ENCODE assay signal across 1 cellular context in the genomic region with DNA sequence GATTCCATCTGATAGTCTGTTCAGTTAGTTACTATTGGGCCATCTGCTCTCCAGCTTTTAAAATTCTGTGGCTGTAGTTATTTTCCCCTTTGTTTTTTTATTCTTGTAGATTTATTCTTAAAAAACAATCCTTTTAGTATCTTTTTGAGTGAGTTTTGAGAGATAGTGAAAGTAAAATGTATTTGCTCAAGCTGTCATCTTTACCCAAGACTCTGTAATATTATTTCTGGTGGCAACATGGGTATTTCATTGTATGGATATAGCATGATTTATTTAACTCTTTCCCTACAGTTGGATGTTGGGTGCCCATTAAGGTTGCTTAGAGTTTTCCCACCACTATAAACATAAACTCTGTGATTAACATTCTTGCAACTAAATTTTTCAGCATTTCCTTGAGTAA.
TF ChIP-seq lines count a peak whose summit lies in the region.

No MANE protein-coding gene starts in this region.

TF ChIP-seq in WTC11, 78 proteins besides CTCF, POLR2A, EP300 and RAD21 (continued from another document):
- TF ChIP-seq, protein P1, sequence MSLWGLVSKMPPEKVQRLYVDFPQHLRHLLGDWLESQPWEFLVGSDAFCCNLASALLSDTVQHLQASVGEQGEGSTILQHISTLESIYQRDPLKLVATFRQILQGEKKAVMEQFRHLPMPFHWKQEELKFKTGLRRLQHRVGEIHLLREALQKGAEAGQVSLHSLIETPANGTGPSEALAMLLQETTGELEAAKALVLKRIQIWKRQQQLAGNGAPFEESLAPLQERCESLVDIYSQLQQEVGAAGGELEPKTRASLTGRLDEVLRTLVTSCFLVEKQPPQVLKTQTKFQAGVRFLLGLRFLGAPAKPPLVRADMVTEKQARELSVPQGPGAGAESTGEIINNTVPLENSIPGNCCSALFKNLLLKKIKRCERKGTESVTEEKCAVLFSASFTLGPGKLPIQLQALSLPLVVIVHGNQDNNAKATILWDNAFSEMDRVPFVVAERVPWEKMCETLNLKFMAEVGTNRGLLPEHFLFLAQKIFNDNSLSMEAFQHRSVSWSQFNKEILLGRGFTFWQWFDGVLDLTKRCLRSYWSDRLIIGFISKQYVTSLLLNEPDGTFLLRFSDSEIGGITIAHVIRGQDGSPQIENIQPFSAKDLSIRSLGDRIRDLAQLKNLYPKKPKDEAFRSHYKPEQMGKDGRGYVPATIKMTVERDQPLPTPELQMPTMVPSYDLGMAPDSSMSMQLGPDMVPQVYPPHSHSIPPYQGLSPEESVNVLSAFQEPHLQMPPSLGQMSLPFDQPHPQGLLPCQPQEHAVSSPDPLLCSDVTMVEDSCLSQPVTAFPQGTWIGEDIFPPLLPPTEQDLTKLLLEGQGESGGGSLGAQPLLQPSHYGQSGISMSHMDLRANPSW (CRISPR knock-in tag; conservative IDR thresholded peaks at IDR 0.05; ENCODE audit: low read depth), result no peak
- TF ChIP-seq, protein P2, sequence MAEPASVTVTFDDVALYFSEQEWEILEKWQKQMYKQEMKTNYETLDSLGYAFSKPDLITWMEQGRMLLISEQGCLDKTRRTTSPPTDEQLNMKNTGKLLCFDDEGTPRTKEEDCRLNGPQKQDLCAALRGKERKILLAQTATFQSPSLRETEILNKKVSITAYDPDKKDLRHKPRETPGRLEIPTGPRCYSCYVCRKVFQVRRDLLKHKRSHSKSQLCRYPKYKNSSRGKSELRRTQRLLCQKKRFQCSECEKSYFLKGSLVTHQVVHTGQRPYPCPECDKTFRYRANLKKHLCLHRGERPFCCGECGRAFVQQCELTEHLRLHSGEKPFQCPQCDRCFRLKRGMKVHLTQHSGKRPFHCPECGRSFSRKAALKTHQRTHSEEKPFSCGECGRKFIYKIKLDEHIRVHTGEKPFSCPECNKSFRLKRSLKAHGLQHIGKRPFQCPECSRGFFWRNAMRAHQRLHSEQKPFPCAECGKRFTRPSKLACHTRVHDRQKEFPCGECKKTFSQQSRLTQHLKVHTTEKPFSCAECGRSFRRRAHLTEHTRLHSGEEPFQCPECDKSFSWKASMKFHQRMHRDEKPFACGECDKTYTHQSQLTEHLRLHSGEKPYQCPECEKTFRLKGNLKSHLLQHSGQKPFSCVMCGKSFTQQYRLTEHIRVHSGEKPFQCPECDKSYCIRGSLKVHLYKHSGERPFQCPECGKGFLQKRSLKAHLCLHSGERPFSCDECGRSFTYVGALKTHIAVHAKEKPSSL (CRISPR knock-in tag; conservative IDR thresholded peaks at IDR 0.05), result no peak
- TF ChIP-seq, protein P3, sequence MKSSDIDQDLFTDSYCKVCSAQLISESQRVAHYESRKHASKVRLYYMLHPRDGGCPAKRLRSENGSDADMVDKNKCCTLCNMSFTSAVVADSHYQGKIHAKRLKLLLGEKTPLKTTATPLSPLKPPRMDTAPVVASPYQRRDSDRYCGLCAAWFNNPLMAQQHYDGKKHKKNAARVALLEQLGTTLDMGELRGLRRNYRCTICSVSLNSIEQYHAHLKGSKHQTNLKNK (CRISPR knock-in tag; IDR thresholded peaks at IDR 0.05), result no peak
- no peak for TF ChIP-seq RELA (CRISPR knock-in tag; IDR thresholded peaks at IDR 0.05; ENCODE audit: borderline replicate concordance)
- TF ChIP-seq ZNF232 (CRISPR knock-in tag; IDR thresholded peaks at IDR 0.05), result no peak
- TF ChIP-seq ZNF263 (CRISPR knock-in tag; IDR thresholded peaks at IDR 0.05; ENCODE audit: low read depth), result no peak
